1 cellular context compared by ENCODE assay signal in genomic region chrX:49155900-49156837, GRCh38.
TF ChIP-seq lines count a peak whose summit lies in the region.

No MANE protein-coding gene starts in this region.

TF ChIP-seq in K562, 482 proteins besides CTCF, POLR2A, EP300 and RAD21 (continued from another document and continues in another):
- TF ChIP-seq TEAD4 (IDR thresholded peaks at IDR 0.05; ENCODE audit: low read length) (no peak), TEAD4 (CRISPR knock-in tag; IDR thresholded peaks at IDR 0.05; ENCODE audit: borderline replicate concordance) (peak; percentile 76; the same call in 1 of the 2 replicates), ESRRB (CRISPR knock-in tag; IDR thresholded peaks at IDR 0.05; ENCODE audit: borderline replicate concordance) (no peak), E2F1 (CRISPR knock-in tag; IDR thresholded peaks at IDR 0.05) (0 out of 2 replicates have a peak, but pooled peaks have one; percentile 77), REST (CRISPR knock-in tag; IDR thresholded peaks at IDR 0.05; ENCODE audit: low read depth) (0 out of 2 replicates have a peak, but pooled peaks have one; percentile 20), PKNOX1 (IDR thresholded peaks at IDR 0.05) (peak; percentile 55; the same call in 1 of the 2 replicates), PML (IDR thresholded peaks at IDR 0.05; ENCODE audit: low read length) (0 out of 2 replicates have a peak, but pooled peaks have one; percentile 18), KDM5B (IDR thresholded peaks at IDR 0.05; ENCODE audit: insufficient replicate concordance, low read depth, low read length) (peak; percentile 10), ZNF316 (IDR thresholded peaks at IDR 0.05) (no peak), CBFB (CRISPR knock-in tag; IDR thresholded peaks at IDR 0.05) (0 out of 2 replicates have a peak, but pooled peaks have one; percentile 56), GATAD2B (IDR thresholded peaks at IDR 0.05; ENCODE audit: borderline replicate concordance) (0 out of 2 replicates have a peak, but pooled peaks have one; percentile 28), FIP1L1 (IDR thresholded peaks at IDR 0.05; ENCODE audit: low read depth, low read length, poor library complexity, severe bottlenecking) (peak; percentile 45), MNT (conservative IDR thresholded peaks at IDR 0.05) (peak; percentile 46 to 59; a peak in 3 of 4 replicates), CXXC5 (CRISPR knock-in tag; IDR thresholded peaks at IDR 0.05) (peak; percentile 89), ETV6 (IDR thresholded peaks at IDR 0.05; ENCODE audit: borderline replicate concordance in 1 of 2, low read depth in 2 of 2, low read length in 1 of 2) (no peak), ETV6 (CRISPR knock-in tag; IDR thresholded peaks at IDR 0.05; ENCODE audit: borderline replicate concordance) (peak; percentile 81; the same call in 1 of the 2 replicates), POLR2H (tag; IDR thresholded peaks at IDR 0.05; ENCODE audit: low read depth) (peak; percentile 68), ETV5 (CRISPR knock-in tag; IDR thresholded peaks at IDR 0.05; ENCODE audit: low read depth) (peak; percentile 95), ZNF274 (IDR thresholded peaks at IDR 0.05; ENCODE audit: borderline replicate concordance, low read depth, low read length) (no peak), HSF4 (CRISPR knock-in tag; IDR thresholded peaks at IDR 0.05; ENCODE audit: borderline replicate concordance) (no peak), SMC3 (conservative IDR thresholded peaks at IDR 0.05; ENCODE audit: insufficient read depth, low read depth, low read length) (peak; percentile 39; the same call in 1 of the 2 replicates), ESRRA (IDR thresholded peaks at IDR 0.05; ENCODE audit: borderline replicate concordance, low read depth) (peak; percentile 67; the same call in 1 of the 2 replicates), TCFL5 (CRISPR knock-in tag; conservative IDR thresholded peaks at IDR 0.05) (no peak), KDM2B (CRISPR knock-in tag; IDR thresholded peaks at IDR 0.05) (0 out of 2 replicates have a peak, but pooled peaks have one; percentile 38), XRCC5 (IDR thresholded peaks at IDR 0.05; ENCODE audit: low read depth, low read length) (0 out of 2 replicates have a peak, but pooled peaks have one; percentile 56), JUND (IDR thresholded peaks at IDR 0.05; ENCODE audit: borderline replicate concordance, low read depth, low read length) (peak; percentile 78), JUND (tag; IDR thresholded peaks at IDR 0.05; ENCODE audit: borderline replicate concordance, low read depth, low read length) (peak; percentile 52; the same call in 2 of the 3 replicates), ZHX1 (conservative IDR thresholded peaks at IDR 0.05; ENCODE audit: low read length) (no peak), MBD2 (IDR thresholded peaks at IDR 0.05; ENCODE audit: borderline replicate concordance, low read depth) (0 out of 2 replicates have a peak, but pooled peaks have one; percentile 43), TAF1 (IDR thresholded peaks at IDR 0.05; ENCODE audit: control insufficient read depth, extremely low read depth, insufficient read depth, low read length, severe bottlenecking) (peak; percentile 30), FOXP1 (CRISPR knock-in tag; IDR thresholded peaks at IDR 0.05) (peak; percentile 97)
- TF ChIP-seq, protein P1, sequence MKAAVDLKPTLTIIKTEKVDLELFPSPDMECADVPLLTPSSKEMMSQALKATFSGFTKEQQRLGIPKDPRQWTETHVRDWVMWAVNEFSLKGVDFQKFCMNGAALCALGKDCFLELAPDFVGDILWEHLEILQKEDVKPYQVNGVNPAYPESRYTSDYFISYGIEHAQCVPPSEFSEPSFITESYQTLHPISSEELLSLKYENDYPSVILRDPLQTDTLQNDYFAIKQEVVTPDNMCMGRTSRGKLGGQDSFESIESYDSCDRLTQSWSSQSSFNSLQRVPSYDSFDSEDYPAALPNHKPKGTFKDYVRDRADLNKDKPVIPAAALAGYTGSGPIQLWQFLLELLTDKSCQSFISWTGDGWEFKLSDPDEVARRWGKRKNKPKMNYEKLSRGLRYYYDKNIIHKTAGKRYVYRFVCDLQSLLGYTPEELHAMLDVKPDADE (conservative IDR thresholded peaks at IDR 0.05; ENCODE audit: control insufficient read depth, low read depth, low read length) = 0 out of 2 replicates have a peak, but pooled peaks have one; percentile 27
- TF ChIP-seq, protein P2, sequence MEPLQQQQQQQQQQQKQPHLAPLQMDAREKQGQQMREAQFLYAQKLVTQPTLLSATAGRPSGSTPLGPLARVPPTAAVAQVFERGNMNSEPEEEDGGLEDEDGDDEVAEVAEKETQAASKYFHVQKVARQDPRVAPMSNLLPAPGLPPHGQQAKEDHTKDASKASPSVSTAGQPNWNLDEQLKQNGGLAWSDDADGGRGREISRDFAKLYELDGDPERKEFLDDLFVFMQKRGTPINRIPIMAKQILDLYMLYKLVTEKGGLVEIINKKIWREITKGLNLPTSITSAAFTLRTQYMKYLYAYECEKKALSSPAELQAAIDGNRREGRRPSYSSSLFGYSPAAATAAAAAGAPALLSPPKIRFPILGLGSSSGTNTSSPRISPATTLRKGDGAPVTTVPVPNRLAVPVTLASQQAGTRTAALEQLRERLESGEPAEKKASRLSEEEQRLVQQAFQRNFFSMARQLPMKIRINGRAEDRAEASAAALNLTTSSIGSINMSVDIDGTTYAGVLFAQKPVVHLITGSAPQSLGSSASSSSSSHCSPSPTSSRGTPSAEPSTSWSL (CRISPR knock-in tag; IDR thresholded peaks at IDR 0.05; ENCODE audit: borderline replicate concordance) = peak; percentile 66; the same call in 1 of the 2 replicates
- TF ChIP-seq, protein P3, sequence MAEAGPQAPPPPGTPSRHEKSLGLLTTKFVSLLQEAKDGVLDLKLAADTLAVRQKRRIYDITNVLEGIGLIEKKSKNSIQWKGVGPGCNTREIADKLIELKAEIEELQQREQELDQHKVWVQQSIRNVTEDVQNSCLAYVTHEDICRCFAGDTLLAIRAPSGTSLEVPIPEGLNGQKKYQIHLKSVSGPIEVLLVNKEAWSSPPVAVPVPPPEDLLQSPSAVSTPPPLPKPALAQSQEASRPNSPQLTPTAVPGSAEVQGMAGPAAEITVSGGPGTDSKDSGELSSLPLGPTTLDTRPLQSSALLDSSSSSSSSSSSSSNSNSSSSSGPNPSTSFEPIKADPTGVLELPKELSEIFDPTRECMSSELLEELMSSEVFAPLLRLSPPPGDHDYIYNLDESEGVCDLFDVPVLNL (CRISPR knock-in tag; IDR thresholded peaks at IDR 0.05; ENCODE audit: low read depth) = 0 out of 2 replicates have a peak, but pooled peaks have one; percentile 35
- TF ChIP-seq, protein P4, sequence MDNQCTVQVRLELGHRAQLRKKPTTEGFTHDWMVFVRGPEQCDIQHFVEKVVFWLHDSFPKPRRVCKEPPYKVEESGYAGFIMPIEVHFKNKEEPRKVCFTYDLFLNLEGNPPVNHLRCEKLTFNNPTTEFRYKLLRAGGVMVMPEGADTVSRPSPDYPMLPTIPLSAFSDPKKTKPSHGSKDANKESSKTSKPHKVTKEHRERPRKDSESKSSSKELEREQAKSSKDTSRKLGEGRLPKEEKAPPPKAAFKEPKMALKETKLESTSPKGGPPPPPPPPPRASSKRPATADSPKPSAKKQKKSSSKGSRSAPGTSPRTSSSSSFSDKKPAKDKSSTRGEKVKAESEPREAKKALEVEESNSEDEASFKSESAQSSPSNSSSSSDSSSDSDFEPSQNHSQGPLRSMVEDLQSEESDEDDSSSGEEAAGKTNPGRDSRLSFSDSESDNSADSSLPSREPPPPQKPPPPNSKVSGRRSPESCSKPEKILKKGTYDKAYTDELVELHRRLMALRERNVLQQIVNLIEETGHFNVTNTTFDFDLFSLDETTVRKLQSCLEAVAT (IDR thresholded peaks at IDR 0.05) = peak in 1 of 2 experiments; percentile 18; a peak in 1 of 4 replicates
- TF ChIP-seq, protein P5, sequence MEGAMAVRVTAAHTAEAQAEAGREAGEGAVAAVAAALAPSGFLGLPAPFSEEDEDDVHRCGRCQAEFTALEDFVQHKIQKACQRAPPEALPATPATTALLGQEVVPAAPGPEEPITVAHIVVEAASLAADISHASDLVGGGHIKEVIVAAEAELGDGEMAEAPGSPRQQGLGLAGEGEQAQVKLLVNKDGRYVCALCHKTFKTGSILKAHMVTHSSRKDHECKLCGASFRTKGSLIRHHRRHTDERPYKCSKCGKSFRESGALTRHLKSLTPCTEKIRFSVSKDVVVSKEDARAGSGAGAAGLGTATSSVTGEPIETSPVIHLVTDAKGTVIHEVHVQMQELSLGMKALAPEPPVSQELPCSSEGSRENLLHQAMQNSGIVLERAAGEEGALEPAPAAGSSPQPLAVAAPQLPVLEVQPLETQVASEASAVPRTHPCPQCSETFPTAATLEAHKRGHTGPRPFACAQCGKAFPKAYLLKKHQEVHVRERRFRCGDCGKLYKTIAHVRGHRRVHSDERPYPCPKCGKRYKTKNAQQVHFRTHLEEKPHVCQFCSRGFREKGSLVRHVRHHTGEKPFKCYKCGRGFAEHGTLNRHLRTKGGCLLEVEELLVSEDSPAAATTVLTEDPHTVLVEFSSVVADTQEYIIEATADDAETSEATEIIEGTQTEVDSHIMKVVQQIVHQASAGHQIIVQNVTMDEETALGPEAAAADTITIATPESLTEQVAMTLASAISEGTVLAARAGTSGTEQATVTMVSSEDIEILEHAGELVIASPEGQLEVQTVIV (CRISPR knock-in tag; IDR thresholded peaks at IDR 0.05; ENCODE audit: borderline replicate concordance) = no peak
